8 cellular contexts compared by ENCODE assay signal in genomic region chr1:87331319-87332269, GRCh38. TPM values are rescaled to one million over a fixed set of nuclear protein-coding genes. Genes with fewer than 3 reads are reported as not detected.
DNase-seq lines count a peak whose midpoint lies in the region; ATAC-seq and TF ChIP-seq lines count a peak whose summit lies in the region.

No MANE protein-coding gene starts in this region.

- TF ChIP-seq CTCF in AG09319 (IDR thresholded peaks at IDR 0.05; ENCODE audit: low read depth, low read length) (peak; percentile 13), ascending aorta (IDR thresholded peaks at IDR 0.05) (no peak)

- H3K4me3 ChIP-seq in ascending aorta (peak overlapping the region; percentile 73 to 94), right cardiac atrium (ENCODE audit: low read length) (peak overlapping the region; percentile 87)

- H3K27me3 ChIP-seq in ascending aorta = no peaks in the 10 kb centered on the region
- no peaks in the 10 kb centered on the region for H3K27me3 ChIP-seq in right cardiac atrium (ENCODE audit: control insufficient read depth, insufficient read depth)

- intact Hi-C loops in ascending aorta (cut with DNase I) = loop anchor here (1.0 to 10.0 kb wide), 5 partner anchors 166 to 627 kb away; partner anchors contain the start of gene SH3GLB1
- intact Hi-C loops in right cardiac atrium (cut with DNase I) = loop anchor here in 1 of 4 donors (10.0 kb wide), 2 partner anchors 133 to 353 kb away; no protein-coding TSS in a partner anchor
- intact Hi-C loops in posterior vena cava (cut with DNase I) = loop anchor here (10.0 kb wide), 1 partner anchor 623 kb away; no protein-coding TSS in a partner anchor

- peak; percentile 6 for ATAC-seq in GM18868 (IDR thresholded peaks at IDR 0.05; ENCODE audit: unreplicated experiment)
- peak; percentile 73 to 76 for ATAC-seq in right cardiac atrium
- no peak for ATAC-seq in HG03378 (IDR thresholded peaks at IDR 0.05; ENCODE audit: unreplicated experiment)

- H3K27ac ChIP-seq in ascending aorta (peak overlapping the region; percentile 95 to 98), right cardiac atrium (ENCODE audit: low read length) (peak overlapping the region; percentile 96)

- H3K36me3 ChIP-seq in ascending aorta = no peaks in the 10 kb centered on the region

- DNase-seq in AG09319 (ENCODE audit: extremely low read depth, low read depth) (no peak), KG1 (lab: John Stamatoyannopoulos, UW) (peak; percentile 15), SW480 (ENCODE audit: low spot score) (peak; percentile 48), ascending aorta (ENCODE audit: low spot score in 2 of 2) (peak; percentile 33 to 84), right cardiac atrium (peak; percentile 88 to 95 (median 95)), posterior vena cava (ENCODE audit: low spot score) (peak; percentile 92)

- under 1% methylated on average over 65 of the region's 67 CpGs for WGBS in right cardiac atrium

- H3K4me1 ChIP-seq in ascending aorta (peaks cover 6 to 17% of the 10 kb centered on the region in 2 donors), right cardiac atrium (ENCODE audit: control insufficient read depth, insufficient read depth, low read length) (peaks cover 3% of the 10 kb centered on the region)

- H3K9me3 ChIP-seq in ascending aorta (no peaks in the 10 kb centered on the region), right cardiac atrium (ENCODE audit: control insufficient read depth, low read length) (no peaks in the 10 kb centered on the region)

RNA-seq across cellular contexts. Expression of gene LMO4, which starts 2.9 kb away (rescaled TPM):
- total RNA-seq in ascending aorta (9.9 TPM), right cardiac atrium (10 to 100 TPM; 46.0 to 61.4 (median 46.9) TPM), posterior vena cava (10 to 100 TPM; 56.7 to 64.4 TPM)
- polyA plus RNA-seq in right cardiac atrium = 62.7 TPM
